ENCODE assay signal across 8 cellular contexts in the genomic region with DNA sequence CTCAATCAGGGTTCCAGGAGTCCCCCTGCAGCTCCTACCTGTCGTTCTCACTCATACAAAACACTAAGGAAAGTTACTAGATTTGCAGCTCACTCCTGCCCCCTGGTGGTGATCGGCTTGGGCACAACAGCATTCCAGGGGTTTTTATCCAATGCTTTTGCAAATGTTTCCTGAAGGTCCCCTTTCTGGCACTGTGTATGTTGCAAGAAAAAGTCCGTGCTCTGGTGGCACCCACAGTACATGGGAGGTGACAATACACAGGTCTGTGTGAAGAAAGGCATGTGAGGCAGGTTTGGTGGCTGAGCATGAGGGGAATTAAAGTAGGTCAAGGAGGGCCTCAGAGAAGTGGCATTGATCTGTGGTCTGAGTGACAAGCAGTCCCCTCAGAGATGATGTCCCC. TPM values are rescaled to one million over a fixed set of nuclear protein-coding genes. Genes with fewer than 3 reads are reported as not detected.
DNase-seq lines count a peak whose midpoint lies in the region; ATAC-seq, FAIRE-seq and TF ChIP-seq lines count a peak whose summit lies in the region.

No MANE protein-coding gene starts in this region.

- CTCF ChIA-PET in mammary epithelial cell (lab: Charles Lee; ENCODE audit: low non-redundant PET), result interaction anchor here (0.6 to 1.8 kb wide), 5 partner anchors 55 to 174 kb away, joined by 3 to 11 read pairs (median 3); a partner anchor contains a TSS

- H3K4me3 ChIP-seq in WI38 (ENCODE audit: low read depth, low read length) (no peak overlapping the region), mammary epithelial cell (replicated peaks in 1 of 3; ENCODE audit: insufficient read depth in 1 of 3, low read depth in 2 of 3, low read length in 3 of 3) (no peak overlapping the region), keratinocyte (ENCODE audit: control insufficient read depth in 2 of 3, extremely low read depth in 1 of 3, insufficient read depth in 2 of 3, low read depth in 1 of 3, low read length in 3 of 3) (no peak overlapping the region)

- dilution Hi-C loops in mammary epithelial cell (cut with HindIII; ENCODE audit: low sequenced_read_pairs) (no loop called here), keratinocyte (cut with MboI; ENCODE audit: extremely low pct_ligation_motif_present, low sequenced_read_pairs) (no loop called here)

- no peaks in the 10 kb centered on the region for H3K4me1 ChIP-seq in mammary epithelial cell (ENCODE audit: insufficient read depth, low read length)
- no peaks in the 10 kb centered on the region for H3K4me1 ChIP-seq in keratinocyte (ENCODE audit: control insufficient read depth, extremely low read depth, insufficient read depth, low read length)

- H3K27ac ChIP-seq in 22Rv1, result no peak overlapping the region
- no peak overlapping the region for H3K27ac ChIP-seq in mammary epithelial cell (ENCODE audit: insufficient read depth, low read depth, low read length)
- no peak overlapping the region for H3K27ac ChIP-seq in keratinocyte (ENCODE audit: control insufficient read depth, insufficient read depth, low read length)

- peak; percentile 93 for FAIRE-seq in GM18507 (lab: Jason Lieb, UNC)
- peak; percentile 80 for FAIRE-seq in keratinocyte (lab: Jason Lieb, UNC)

- no peaks in the 10 kb centered on the region for H3K79me2 ChIP-seq in mammary epithelial cell (ENCODE audit: insufficient read depth, low read length)
- no peaks in the 10 kb centered on the region for H3K79me2 ChIP-seq in keratinocyte (ENCODE audit: control insufficient read depth, insufficient read depth, low read length)

- H3K27me3 ChIP-seq in mammary epithelial cell (ENCODE audit: insufficient read depth, low read length), result no peaks in the 10 kb centered on the region
- H3K27me3 ChIP-seq in keratinocyte (ENCODE audit: control insufficient read depth, extremely low read depth, insufficient read depth, low read length), result no peaks in the 10 kb centered on the region

- no peaks in the 10 kb centered on the region for H4K20me1 ChIP-seq in mammary epithelial cell (ENCODE audit: insufficient read depth, low read length)
- peaks cover 4% of the 10 kb centered on the region for H4K20me1 ChIP-seq in keratinocyte (ENCODE audit: control insufficient read depth, extremely low read depth, insufficient read depth, low read length)

- H2AFZ ChIP-seq in mammary epithelial cell (ENCODE audit: low read depth, low read length) (no peak overlapping the region), keratinocyte (ENCODE audit: control insufficient read depth, low read length) (no peak overlapping the region)

- TF ChIP-seq CTCF in 22Rv1 (IDR thresholded peaks at IDR 0.05), result peak; percentile 89
- TF ChIP-seq CTCF in WI38 (IDR thresholded peaks at IDR 0.05; ENCODE audit: low read depth, low read length), result peak; percentile 87
- peak; percentile 92 to 95 for TF ChIP-seq CTCF in mammary epithelial cell (conservative IDR thresholded peaks at IDR 0.05 in 1 of 2, IDR thresholded peaks at IDR 0.05 in 1 of 2; ENCODE audit: extremely low read depth in 1 of 2, insufficient read depth in 1 of 2, low read depth in 1 of 2, low read length in 2 of 2)
- peak; percentile 87 to 96 (median 89) for TF ChIP-seq CTCF in keratinocyte (optimal IDR thresholded peaks at IDR 0.05 in 1 of 3, IDR thresholded peaks at IDR 0.05 in 1 of 3, conservative IDR thresholded peaks at IDR 0.05 in 1 of 3; ENCODE audit: extremely low read depth in 1 of 3, insufficient read depth in 2 of 3, low read length in 3 of 3)

- H3K9ac ChIP-seq in mammary epithelial cell (ENCODE audit: insufficient read depth, low read length) (no peak overlapping the region), keratinocyte (ENCODE audit: control insufficient read depth, extremely low read depth, insufficient read depth, low read length) (no peak overlapping the region)

- in situ Hi-C loops in mammary epithelial cell (cut with MboI; ENCODE audit: low sequenced_read_pairs in 2 of 2), result loop anchor here (5.0 to 25.0 kb wide), 3 partner anchors 122 to 454 kb away; a partner anchor contains a TSS

- DNase-seq in GM18507 (ENCODE audit: extremely low spot score, insufficient read length, low read depth) (no peak), NCI-H2227 (lab: John Stamatoyannopoulos, UW; ENCODE audit: unreplicated experiment) (peak; percentile 77), mammary epithelial cell (peak; percentile 55), keratinocyte (ENCODE audit: low read depth, low spot score) (no peak)
- DNase-seq in stimulated activated CD4-positive, alpha-beta T cell treated with anti-CD3 and anti-CD28 coated beads, Interleukin-2, amount 100 ng/mL, for 24 hours, result peak; percentile 89 to 93

- H3K36me3 ChIP-seq in mammary epithelial cell (ENCODE audit: insufficient read depth, low read length), result peaks cover 8% of the 10 kb centered on the region
- peaks cover 17 to 30% of the 10 kb centered on the region in 2 experiments for H3K36me3 ChIP-seq in keratinocyte (ENCODE audit: control insufficient read depth in 2 of 2, extremely low read depth in 1 of 2, insufficient read depth in 2 of 2, low read length in 2 of 2)

- H3K4me2 ChIP-seq in mammary epithelial cell (ENCODE audit: insufficient read depth, low read depth, low read length), result no peak overlapping the region
- H3K4me2 ChIP-seq in keratinocyte (ENCODE audit: control insufficient read depth, extremely low read depth, insufficient read depth, low read depth, low read length), result no peak overlapping the region

- no peaks in the 10 kb centered on the region for H3K9me3 ChIP-seq in mammary epithelial cell (replicated peaks; ENCODE audit: insufficient read depth, low read length)
- H3K9me3 ChIP-seq in keratinocyte (ENCODE audit: control insufficient read depth, low read depth, low read length), result no peaks in the 10 kb centered on the region

- WGBS in mammary epithelial cell (ENCODE audit: low coverage, missing lambda C conversion rate), result 3% methylated on average over 3 of the region's 3 CpGs

- H3K9me1 ChIP-seq in keratinocyte (ENCODE audit: control insufficient read depth, extremely low read depth, insufficient read depth, low read length), result no peaks in the 10 kb centered on the region

- no peak for ATAC-seq in GM18858 (IDR thresholded peaks at IDR 0.05; ENCODE audit: unreplicated experiment)

- BruUV-seq in mammary epithelial cell (replicated peaks; lab: Mats Ljungman, UMichigan), result no TSS peak

- intact Hi-C loops in mammary epithelial cell (cut with micrococcal nuclease), result loop anchor here (1.0 to 10.0 kb wide), 3 partner anchors 120 to 458 kb away; a partner anchor contains a TSS

RNA-seq across cellular contexts. Expression of a gene that starts 8.6 kb away (rescaled TPM):
- 100 to 1,000 TPM in 1 of 2 donors, 10 to 100 TPM in 1; 43.5 to 110 TPM for total RNA-seq in mammary epithelial cell
- 29.4 TPM for polyA plus RNA-seq in mammary epithelial cell
- 100 TPM for polyA minus RNA-seq in mammary epithelial cell
- polyA plus RNA-seq in keratinocyte, result 32.6 to 42.6 TPM (median 34.1 TPM) in 3 replicates
- 29.6 TPM for polyA plus RNA-seq in keratinocyte (2011; ENCODE audit: low read depth)
- polyA plus RNA-seq in keratinocyte (2011; cell fraction: cytosol; rRNA removed), result 15.7 and 26.3 TPM in 2 replicates
- 135 and 180 TPM in 2 replicates for polyA plus RNA-seq in keratinocyte (2011; cell fraction: nucleus; rRNA removed)
- polyA plus RNA-seq in keratinocyte (2012; ENCODE audit: low replicate concordance), result 42.6 and 54.1 TPM in 2 replicates
- polyA minus RNA-seq in keratinocyte, result 31.3 to 133 TPM (median 42.7 TPM) in 3 replicates
- polyA minus RNA-seq in keratinocyte (2011; cell fraction: cytosol; rRNA and poly(A)+ RNA removed), result 36.4 TPM
- 30.4 and 43.6 TPM in 2 replicates for polyA minus RNA-seq in keratinocyte (2011; cell fraction: nucleus; rRNA and poly(A)+ RNA removed)

RNA-seq across cellular contexts. Expression of a gene that starts 14.4 kb away (rescaled TPM):
- 100 to 1,000 TPM; 114 to 217 TPM for total RNA-seq in mammary epithelial cell
- 348 TPM for polyA plus RNA-seq in mammary epithelial cell
- polyA minus RNA-seq in mammary epithelial cell, result 108 TPM
- polyA plus RNA-seq in keratinocyte, result 376 to 433 TPM (median 415 TPM) in 3 replicates
- polyA plus RNA-seq in keratinocyte (2011; ENCODE audit: low read depth), result 143 TPM
- polyA plus RNA-seq in keratinocyte (2011; cell fraction: cytosol; rRNA removed), result 241 and 430 TPM in 2 replicates
- 881 and 1,043 TPM in 2 replicates for polyA plus RNA-seq in keratinocyte (2011; cell fraction: nucleus; rRNA removed)
- 131 and 287 TPM in 2 replicates for polyA plus RNA-seq in keratinocyte (2012; ENCODE audit: low replicate concordance)
- polyA minus RNA-seq in keratinocyte, result 116 to 216 TPM (median 123 TPM) in 3 replicates
- polyA minus RNA-seq in keratinocyte (2011; cell fraction: cytosol; rRNA and poly(A)+ RNA removed), result 174 TPM
- 70.1 and 85.3 TPM in 2 replicates for polyA minus RNA-seq in keratinocyte (2011; cell fraction: nucleus; rRNA and poly(A)+ RNA removed)

RNA-seq across cellular contexts. Expression of a gene that starts 31.4 kb away (rescaled TPM):
- 1 to 10 TPM; 1.3 to 1.5 TPM for total RNA-seq in mammary epithelial cell
- polyA plus RNA-seq in mammary epithelial cell (0.45 TPM), keratinocyte (0.05 to 0.24 TPM (median 0.09 TPM) in 3 replicates)
- polyA minus RNA-seq in mammary epithelial cell (2.4 TPM), keratinocyte (0.33 to 2.1 TPM (median 0.35 TPM) in 3 replicates)
- 0.34 TPM for polyA plus RNA-seq in keratinocyte (2011; ENCODE audit: low read depth)
- 0.16 and 0.40 TPM in 2 replicates for polyA plus RNA-seq in keratinocyte (2011; cell fraction: cytosol; rRNA removed)
- polyA plus RNA-seq in keratinocyte (2011; cell fraction: nucleus; rRNA removed), result 0.34 and 0.37 TPM in 2 replicates
- 0.41 and 0.48 TPM in 2 replicates for polyA plus RNA-seq in keratinocyte (2012; ENCODE audit: low replicate concordance)
- polyA minus RNA-seq in keratinocyte (2011; cell fraction: cytosol; rRNA and poly(A)+ RNA removed), result 0.77 TPM
- polyA minus RNA-seq in keratinocyte (2011; cell fraction: nucleus; rRNA and poly(A)+ RNA removed), result 0.42 and 0.62 TPM in 2 replicates

RNA-seq across cellular contexts. Expression of a gene that starts 49.5 kb away (rescaled TPM):
- 10 to 100 TPM in 1 of 2 donors, 1 to 10 TPM in 1; 4.3 to 10.2 TPM for total RNA-seq in mammary epithelial cell
- polyA plus RNA-seq in mammary epithelial cell (9.6 TPM), keratinocyte (3.4 to 5.5 TPM (median 4.7 TPM) in 3 replicates)
- polyA minus RNA-seq in mammary epithelial cell (not detected), keratinocyte (0.39 to 2.2 TPM (median 1.7 TPM) in 3 replicates)
- 0.80 TPM for polyA plus RNA-seq in keratinocyte (2011; ENCODE audit: low read depth)
- polyA plus RNA-seq in keratinocyte (2011; cell fraction: cytosol; rRNA removed), result 4.1 and 6.0 TPM in 2 replicates
- 1.9 and 2.1 TPM in 2 replicates for polyA plus RNA-seq in keratinocyte (2011; cell fraction: nucleus; rRNA removed)
- 4.4 and 5.3 TPM in 2 replicates for polyA plus RNA-seq in keratinocyte (2012; ENCODE audit: low replicate concordance)
- polyA minus RNA-seq in keratinocyte (2011; cell fraction: cytosol; rRNA and poly(A)+ RNA removed), result 13.4 TPM
- 0.78 and 0.84 TPM in 2 replicates for polyA minus RNA-seq in keratinocyte (2011; cell fraction: nucleus; rRNA and poly(A)+ RNA removed)

RNA-seq across cellular contexts. Expression of a gene that starts 55.6 kb away (rescaled TPM):
- total RNA-seq in mammary epithelial cell, result 10 to 100 TPM in 1 of 2 donors, 1 to 10 TPM in 1; 8.3 to 43.0 TPM
- polyA plus RNA-seq in mammary epithelial cell (7.6 TPM), keratinocyte (0.80 to 5.9 TPM (median 0.84 TPM) in 3 replicates)
- polyA minus RNA-seq in mammary epithelial cell (7.6 TPM), keratinocyte (2.4 to 6.3 TPM (median 4.3 TPM) in 3 replicates)
- polyA plus RNA-seq in keratinocyte (2011; ENCODE audit: low read depth), result 3.3 TPM
- polyA plus RNA-seq in keratinocyte (2011; cell fraction: cytosol; rRNA removed), result 1.7 and 4.6 TPM in 2 replicates
- polyA plus RNA-seq in keratinocyte (2011; cell fraction: nucleus; rRNA removed), result 5.0 and 8.5 TPM in 2 replicates
- polyA plus RNA-seq in keratinocyte (2012; ENCODE audit: low replicate concordance), result 4.4 and 17.6 TPM in 2 replicates
- polyA minus RNA-seq in keratinocyte (2011; cell fraction: cytosol; rRNA and poly(A)+ RNA removed), result 12.5 TPM
- polyA minus RNA-seq in keratinocyte (2011; cell fraction: nucleus; rRNA and poly(A)+ RNA removed), result 8.0 and 9.5 TPM in 2 replicates

Comparison
In these comparisons a context has a peak if more than half of its experiments do, and no peak if none do; other contexts are left out.
1. DNase-seq: peak in NCI-H2227 (single experiment), mammary epithelial cell (single experiment) and stimulated activated CD4-positive, alpha-beta T cell treated with anti-CD3 and anti-CD28 coated beads, Interleukin-2, amount 100 ng/mL, for 24 hours (2 of 2); none in GM18507 (single experiment) and keratinocyte (single experiment).
2. Peak in every context shown above with its lines, with median percentiles within 50 percentile points of each other: CTCF ChIP-seq.